Comparison of ENCODE assay signal across 8 cellular contexts in genomic region chr9:66153021-66153725, GRCh38.
DNase-seq lines count a peak whose midpoint lies in the region; ATAC-seq and TF ChIP-seq lines count a peak whose summit lies in the region.
"Not testable (repeated sequence)": the region's sequence is repeated elsewhere in the genome, so short reads cannot be mapped to it uniquely, and the experiment has no call there.

No MANE protein-coding gene starts in this region.

- not testable (repeated sequence) for H3K36me3 ChIP-seq in adipocyte (ENCODE audit: control insufficient read depth, insufficient read depth, low read length, severe bottlenecking); gastroesophageal sphincter; neural progenitor cell

- not testable (repeated sequence) for H3K4me2 ChIP-seq in neural progenitor cell

- H3K4me1 Mint-ChIP-seq in neural progenitor cell; stimulated activated naive B cell treated with anti-CD40 and anti-IgM and Interleukin-4, amounts not matched to agents 10 μg/mL and 1 μg/mL and 100 μg/mL, for 72 hours: not testable (repeated sequence)

- not testable (repeated sequence) for H3K27me3 ChIP-seq in adipocyte (replicated peaks; ENCODE audit: control insufficient read depth, insufficient read depth, low read length); gastroesophageal sphincter
- H3K27me3 ChIP-seq in neural progenitor cell, result peaks cover 13% of the 10 kb centered on the region

- not testable (repeated sequence) for H2AFZ ChIP-seq in neural progenitor cell (replicated peaks)

- ATAC-seq in GM21515 (IDR thresholded peaks at IDR 0.05; ENCODE audit: unreplicated experiment) (peak; percentile 100), HG03196 (IDR thresholded peaks at IDR 0.05; ENCODE audit: unreplicated experiment) (peak; percentile 98), SK-N-SH treated with all-trans-retinoic acid at 6 μM for 48 hours (peak; percentile 100), gastroesophageal sphincter (peak; percentile 85)
- peak; percentile 91 to 98 for ATAC-seq in stimulated activated naive B cell treated with anti-CD40 and anti-IgM and Interleukin-4, amounts not matched to agents 10 μg/mL and 1 μg/mL and 100 μg/mL, for 72 hours (replicated peaks)

- not testable (repeated sequence) for H3K27me3 Mint-ChIP-seq in neural progenitor cell (ENCODE audit: insufficient read depth, low read depth); stimulated activated naive B cell treated with anti-CD40 and anti-IgM and Interleukin-4, amounts not matched to agents 10 μg/mL and 1 μg/mL and 100 μg/mL, for 72 hours

- not testable (repeated sequence) for H3K27ac ChIP-seq in gastroesophageal sphincter, neural progenitor cell

- not testable (repeated sequence) for H3K9me3 Mint-ChIP-seq in neural progenitor cell; stimulated activated naive B cell treated with anti-CD40 and anti-IgM and Interleukin-4, amounts not matched to agents 10 μg/mL and 1 μg/mL and 100 μg/mL, for 72 hours

- not testable (repeated sequence) for H3K4me3 ChIP-seq in adipocyte (ENCODE audit: low read length); neural progenitor cell
- peak overlapping the region; percentile 37 to 44 for H3K4me3 ChIP-seq in gastroesophageal sphincter

- peak; percentile 56 for DNase-seq in ELR (ENCODE audit: low read depth)
- peak; percentile 61 for DNase-seq in adipocyte (ENCODE audit: low read depth)
- DNase-seq in neural progenitor cell (ENCODE audit: low spot score), result peak; percentile 79
- DNase-seq in stimulated activated naive B cell treated with anti-CD40 and anti-IgM and Interleukin-4, amounts not matched to agents 10 μg/mL and 1 μg/mL and 100 μg/mL, for 72 hours, result peak; percentile 19

- TF ChIP-seq POLR2A in gastroesophageal sphincter (IDR thresholded peaks at IDR 0.05), result not testable (repeated sequence)

- H3K36me3 Mint-ChIP-seq in neural progenitor cell; stimulated activated naive B cell treated with anti-CD40 and anti-IgM and Interleukin-4, amounts not matched to agents 10 μg/mL and 1 μg/mL and 100 μg/mL, for 72 hours: not testable (repeated sequence)

- H4K20me1 ChIP-seq in neural progenitor cell (ENCODE audit: low read depth), result not testable (repeated sequence)

- WGBS in gastroesophageal sphincter (ENCODE audit: low coverage in 1 of 2), 2 donors, result no CpG with 5 or more reads among the region's 59 CpGs

- not testable (repeated sequence) for H3K9ac ChIP-seq in adipocyte (ENCODE audit: low read length); neural progenitor cell

- H3F3A ChIP-seq in neural progenitor cell (ENCODE audit: low read depth), result not testable (repeated sequence)

- not testable (repeated sequence) for H3K9me3 ChIP-seq in adipocyte (ENCODE audit: control insufficient read depth, low read length); gastroesophageal sphincter; neural progenitor cell (ENCODE audit: low read depth)

- not testable (repeated sequence) for H3K27ac Mint-ChIP-seq in neural progenitor cell; stimulated activated naive B cell treated with anti-CD40 and anti-IgM and Interleukin-4, amounts not matched to agents 10 μg/mL and 1 μg/mL and 100 μg/mL, for 72 hours

- not testable (repeated sequence) for TF ChIP-seq EP300 in gastroesophageal sphincter (IDR thresholded peaks at IDR 0.05)

- not testable (repeated sequence) for H3K4me1 ChIP-seq in adipocyte (ENCODE audit: control insufficient read depth, insufficient read depth, low read length); gastroesophageal sphincter; neural progenitor cell

- TF ChIP-seq CTCF in gastroesophageal sphincter (IDR thresholded peaks at IDR 0.05), result peak in 2 of 4 experiments; percentile 11 to 51
- peak; percentile 21 for TF ChIP-seq CTCF in neural progenitor cell (IDR thresholded peaks at IDR 0.05)

- not testable (repeated sequence) for H3K4me3 Mint-ChIP-seq in neural progenitor cell; stimulated activated naive B cell treated with anti-CD40 and anti-IgM and Interleukin-4, amounts not matched to agents 10 μg/mL and 1 μg/mL and 100 μg/mL, for 72 hours

- not testable (repeated sequence) for H3K79me2 ChIP-seq in neural progenitor cell (ENCODE audit: low read depth)

Comparison
In these comparisons a context has a peak if more than half of its experiments do, and no peak if none do; other contexts are left out.
1. DNase-seq: peak in every context shown above with its lines; median percentile 79 in neural progenitor cell; 61 in adipocyte; 56 in ELR; 19 in stimulated activated naive B cell treated with anti-CD40 and anti-IgM and Interleukin-4, amounts not matched to agents 10 μg/mL and 1 μg/mL and 100 μg/mL, for 72 hours.